ENCODE assay signal across 8 cellular contexts in genomic region chr2:27715318-27716165, GRCh38. TPM values are rescaled to one million over a fixed set of nuclear protein-coding genes. Genes with fewer than 3 reads are reported as not detected.
DNase-seq lines count a peak whose midpoint lies in the region; ATAC-seq, FAIRE-seq and TF ChIP-seq lines count a peak whose summit lies in the region.

No MANE protein-coding gene starts in this region.

- intact Hi-C loops in CD8-positive, alpha-beta T cell (cut with DNase I, micrococcal nuclease): no loop called here

- H3K9me3 ChIP-seq in CD8-positive, alpha-beta T cell (ENCODE audit: low read length): no peaks in the 10 kb centered on the region
- no peaks in the 10 kb centered on the region for H3K9me3 ChIP-seq in right atrium auricular region

- peak; percentile 63 for ATAC-seq in CD8-positive, alpha-beta T cell
- no peak for ATAC-seq in HG02981 (IDR thresholded peaks at IDR 0.05; ENCODE audit: unreplicated experiment)

- H3K4me3 Mint-ChIP-seq in CD8-positive, alpha-beta T cell: peak overlapping the region; percentile 35

- no peak for FAIRE-seq in HTR-8/SVneo (lab: Jason Lieb, UNC)

- no peaks in the 10 kb centered on the region for H3K27me3 ChIP-seq in CD8-positive, alpha-beta T cell (ENCODE audit: insufficient read depth, low read length)
- no peaks in the 10 kb centered on the region for H3K27me3 ChIP-seq in right atrium auricular region

- no peaks in the 10 kb centered on the region for H3K9me3 Mint-ChIP-seq in CD8-positive, alpha-beta T cell

- peaks cover 20% of the 10 kb centered on the region for H3K27me3 Mint-ChIP-seq in CD8-positive, alpha-beta T cell (ENCODE audit: low read depth)

- H3K36me3 ChIP-seq in CD8-positive, alpha-beta T cell (ENCODE audit: insufficient read depth, low read length): no peaks in the 10 kb centered on the region
- H3K36me3 ChIP-seq in right atrium auricular region: no peaks in the 10 kb centered on the region

- DNase-seq in CD8-positive, alpha-beta T cell: peak in 3 of 7 experiments; percentile 18 to 27 (median 20)
- DNase-seq in NCI-H2171 (lab: John Stamatoyannopoulos, UW) (peak; percentile 37), right atrium auricular region (ENCODE audit: low spot score) (peak; percentile 69), putamen (ENCODE audit: low spot score) (peak; percentile 49), HTR-8/SVneo (ENCODE audit: insufficient read length, low spot score) (no peak), NCI-H1436 (lab: John Stamatoyannopoulos, UW) (no peak)

- POLR2A ChIA-PET in CD8-positive, alpha-beta T cell (lab: Charles Lee): no interaction called here

- peaks cover 16% of the 10 kb centered on the region for H3K4me1 ChIP-seq in CD8-positive, alpha-beta T cell (ENCODE audit: insufficient read depth, low read length)
- peaks cover 0 to 46% of the 10 kb centered on the region in 2 donors for H3K4me1 ChIP-seq in right atrium auricular region

- H3K36me3 Mint-ChIP-seq in CD8-positive, alpha-beta T cell: no peaks in the 10 kb centered on the region

- H3K4me1 Mint-ChIP-seq in CD8-positive, alpha-beta T cell (ENCODE audit: low read depth): peaks cover 20% of the 10 kb centered on the region

- CTCF ChIA-PET in CD8-positive, alpha-beta T cell (lab: Charles Lee): interaction anchor here (0.9 to 4.0 kb wide), 4 partner anchors 8 to 32 kb away, joined by 3 to 25 read pairs (median 6); no protein-coding TSS in a partner anchor

- no peak overlapping the region for H3K4me3 ChIP-seq in CD8-positive, alpha-beta T cell (ENCODE audit: low read depth, low read length)
- H3K4me3 ChIP-seq in right atrium auricular region: peak overlapping the region; percentile 40 to 51

- H3K27ac Mint-ChIP-seq in CD8-positive, alpha-beta T cell: no peak overlapping the region

- TF ChIP-seq CTCF in CD8-positive, alpha-beta T cell (IDR thresholded peaks at IDR 0.05): no peak
- no peak for TF ChIP-seq CTCF in right atrium auricular region (IDR thresholded peaks at IDR 0.05)

- no peak overlapping the region for H3K27ac ChIP-seq in CD8-positive, alpha-beta T cell (ENCODE audit: low read depth, low read length)
- peak overlapping the region; percentile 63 for H3K27ac ChIP-seq in angular gyrus (ENCODE audit: low read depth, low read length)
- H3K27ac ChIP-seq in right atrium auricular region: peak overlapping the region; percentile 95 to 98

RNA-seq across cellular contexts. Expression of gene SLC4A1AP, which starts 51.9 kb away (rescaled TPM):
- total RNA-seq in CD8-positive, alpha-beta T cell: 10 to 100 TPM; 21.4 to 22.8 TPM
- total RNA-seq in right atrium auricular region: 10 to 100 TPM; 18.0 to 18.2 TPM

RNA-seq across cellular contexts. Expression of gene SUPT7L, which starts 52.1 kb away (rescaled TPM):
- 10 to 100 TPM; 54.0 to 55.5 TPM for total RNA-seq in CD8-positive, alpha-beta T cell
- 10 to 100 TPM; 16.1 to 25.0 TPM for total RNA-seq in right atrium auricular region

RNA-seq across cellular contexts. Expression of gene MRPL33, which starts 56.0 kb away (rescaled TPM):
- total RNA-seq in CD8-positive, alpha-beta T cell: 10 to 100 TPM; 35.8 to 39.0 TPM
- 100 to 1,000 TPM; 270 to 370 TPM for total RNA-seq in right atrium auricular region

Comparison
In these comparisons a context has a peak if more than half of its experiments do, and no peak if none do; other contexts are left out.
1. DNase-seq: peak in NCI-H2171 (single experiment), right atrium auricular region (single experiment) and putamen (single experiment); none in HTR-8/SVneo (single experiment) and NCI-H1436 (single experiment).
2. RNA of gene MRPL33, which starts 56.0 kb away (total RNA-seq): 270 to 370 TPM in right atrium auricular region; 35.8 to 39.0 TPM in CD8-positive, alpha-beta T cell; every median in the first group is over 4 times any median in the second.